Comparison of ENCODE assay signal across 1 cellular context in genomic region chr21:28992526-28993292, GRCh38.
TF ChIP-seq lines count a peak whose summit lies in the region.

Gene LTN1 (minus strand): TSS chr21:28992877. CDS start chr21:28992805, 72 bp downstream.

TF ChIP-seq in K562, 482 proteins besides CTCF, POLR2A, EP300 and RAD21 (continued from another document and continues in another):
- TF ChIP-seq ZNF639 (CRISPR knock-in tag; conservative IDR thresholded peaks at IDR 0.05 in 1 of 2, IDR thresholded peaks at IDR 0.05 in 1 of 2) (peak in 1 of 2 experiments; percentile 84; a peak in 2 of 4 replicates), VEZF1 (CRISPR knock-in tag; IDR thresholded peaks at IDR 0.05) (peak; percentile 96), ZNF695 (CRISPR knock-in tag; IDR thresholded peaks at IDR 0.05) (no peak), E2F6 (IDR thresholded peaks at IDR 0.05; ENCODE audit: borderline replicate concordance in 1 of 2, extremely low read depth in 1 of 2, insufficient read depth in 1 of 2, insufficient read length in 1 of 2, low read depth in 1 of 2, low read length in 1 of 2, poor library complexity in 1 of 2, severe bottlenecking in 1 of 2) (peak; percentile 55 to 71), XRCC4 (IDR thresholded peaks at IDR 0.05; ENCODE audit: extremely low read depth, insufficient read depth, insufficient read length) (no peak), MYNN (IDR thresholded peaks at IDR 0.05) (no peak), MYNN (CRISPR knock-in tag; IDR thresholded peaks at IDR 0.05) (no peak), MTA3 (IDR thresholded peaks at IDR 0.05; ENCODE audit: borderline replicate concordance) (peak; percentile 80), DLX4 (CRISPR knock-in tag; IDR thresholded peaks at IDR 0.05) (no peak), ZNF316 (IDR thresholded peaks at IDR 0.05) (no peak), GABPB2 (CRISPR knock-in tag; conservative IDR thresholded peaks at IDR 0.05) (no peak), ILK (tag; IDR thresholded peaks at IDR 0.05; ENCODE audit: borderline replicate concordance, low read depth) (no peak), PKNOX1 (IDR thresholded peaks at IDR 0.05) (peak; percentile 99), EHMT2 (IDR thresholded peaks at IDR 0.05) (no peak; the same call in 1 of the 2 replicates), MBD2 (IDR thresholded peaks at IDR 0.05; ENCODE audit: borderline replicate concordance, low read depth) (peak; percentile 96), POLR2G (IDR thresholded peaks at IDR 0.05; ENCODE audit: low read depth, low read length) (peak; percentile 94), ZNF184 (CRISPR knock-in tag; IDR thresholded peaks at IDR 0.05) (no peak), RAD51 (IDR thresholded peaks at IDR 0.05; ENCODE audit: borderline replicate concordance, low read depth) (peak; percentile 43; the same call in 1 of the 2 replicates), TBP (optimal IDR thresholded peaks at IDR 0.05; ENCODE audit: low read depth, low read length) (peak; percentile 93), FOSL1 (tag; conservative IDR thresholded peaks at IDR 0.05) (peak; percentile 84), ZMIZ1 (IDR thresholded peaks at IDR 0.05; ENCODE audit: low read depth in 2 of 2, low read length in 2 of 2) (peak in 1 of 2 experiments; percentile 15; a peak in 1 of 4 replicates), PATZ1 (CRISPR knock-in tag; IDR thresholded peaks at IDR 0.05; ENCODE audit: borderline replicate concordance) (peak; percentile 58; the same call in 1 of the 2 replicates), MTA2 (IDR thresholded peaks at IDR 0.05; ENCODE audit: low read depth) (no peak), ZNF764 (CRISPR knock-in tag; IDR thresholded peaks at IDR 0.05; ENCODE audit: low read depth) (no peak), ELK3 (CRISPR knock-in tag; IDR thresholded peaks at IDR 0.05) (no peak), NR2F6 (CRISPR knock-in tag; IDR thresholded peaks at IDR 0.05) (0 out of 2 replicates have a peak, but pooled peaks have one; percentile 39), ZBTB11 (CRISPR knock-in tag; IDR thresholded peaks at IDR 0.05) (peak; percentile 95 to 99 (median 97); a peak in 5 of 6 replicates), ZNF436 (CRISPR knock-in tag; IDR thresholded peaks at IDR 0.05) (0 out of 2 replicates have a peak, but pooled peaks have one; percentile 24), FOXA1 (IDR thresholded peaks at IDR 0.05; ENCODE audit: borderline replicate concordance) (no peak), ZNF707 (CRISPR knock-in tag; conservative IDR thresholded peaks at IDR 0.05) (no peak), ZNF384 (IDR thresholded peaks at IDR 0.05; ENCODE audit: low read depth, low read length) (no peak; the same call in none of the 2 replicates), TEAD1 (CRISPR knock-in tag; IDR thresholded peaks at IDR 0.05) (peak in 1 of 2 experiments; percentile 82; a peak in 1 of 4 replicates), HDGF (IDR thresholded peaks at IDR 0.05) (no peak), SREBF1 (IDR thresholded peaks at IDR 0.05; ENCODE audit: borderline replicate concordance, low read depth, low read length) (no peak), CLOCK (CRISPR knock-in tag; IDR thresholded peaks at IDR 0.05; ENCODE audit: borderline replicate concordance) (no peak), BRCA1 (IDR thresholded peaks at IDR 0.05) (no peak), BRCA1 (CRISPR knock-in tag; IDR thresholded peaks at IDR 0.05) (no peak), ZNF121 (CRISPR knock-in tag; conservative IDR thresholded peaks at IDR 0.05) (no peak), PHB2 (IDR thresholded peaks at IDR 0.05; ENCODE audit: low read depth) (no peak), CAMTA2 (CRISPR knock-in tag; conservative IDR thresholded peaks at IDR 0.05) (no peak), BRD9 (IDR thresholded peaks at IDR 0.05; ENCODE audit: low read depth, partially characterized antibody) (peak; percentile 39), ZNF311 (CRISPR knock-in tag; IDR thresholded peaks at IDR 0.05) (no peak), FOXK1 (CRISPR knock-in tag; IDR thresholded peaks at IDR 0.05; ENCODE audit: borderline replicate concordance) (0 out of 2 replicates have a peak, but pooled peaks have one; percentile 55), KLF10 (CRISPR knock-in tag; IDR thresholded peaks at IDR 0.05) (no peak), GTF2F1 (IDR thresholded peaks at IDR 0.05; ENCODE audit: low read depth, low read length) (peak; percentile 88), CCNT2 (IDR thresholded peaks at IDR 0.05; ENCODE audit: borderline replicate concordance, extremely low read depth, insufficient read length, low read depth, low read length) (peak; percentile 51), ZNF717 (CRISPR knock-in tag; IDR thresholded peaks at IDR 0.05) (no peak), SNIP1 (IDR thresholded peaks at IDR 0.05; ENCODE audit: low read depth) (no peak), ZNF146 (CRISPR knock-in tag; IDR thresholded peaks at IDR 0.05; ENCODE audit: unreplicated experiment) (no peak), HDAC2 (IDR thresholded peaks at IDR 0.05) (peak; percentile 82)
